In genomic region chr4:83316459-83317170, GRCh38 we compare ENCODE assay signal across 24 cellular contexts. TPM values are rescaled to one million over a fixed set of nuclear protein-coding genes. Genes with fewer than 3 reads are reported as not detected.
DNase-seq lines count a peak whose midpoint lies in the region; ATAC-seq, FAIRE-seq and TF ChIP-seq lines count a peak whose summit lies in the region.
"Had no signal": no experiment of that assay in that cellular context is flagged by ENCODE, and none has a peak within 500 bp of the region (broad histone marks: within the 10 kb centered on the region; RNA-seq: fewer than 3 reads in every experiment).

No MANE protein-coding gene starts in this region.

- no peak overlapping the region for H3K4me3 ChIP-seq in right atrium auricular region
- H3K4me3 ChIP-seq in upper lobe of left lung: no peak overlapping the region
- H3K4me3 ChIP-seq in small intestine (ENCODE audit: low read depth in 1 of 2, low read length in 2 of 2): no peak overlapping the region
- H3K4me3 ChIP-seq: psoas muscle, transverse colon had no signal

- 76 to 80% methylated on average over 13 of the region's 13 CpGs for WGBS in upper lobe of left lung, 2 donors
- 84 to 88% (median 85%) methylated on average over 12 to 13 of the region's 13 CpGs for WGBS in small intestine, 3 donors

- H3K27me3 ChIP-seq in right atrium auricular region: no peaks in the 10 kb centered on the region
- H3K27me3 ChIP-seq in upper lobe of left lung: no peaks in the 10 kb centered on the region
- H3K27me3 ChIP-seq in small intestine (ENCODE audit: control insufficient read depth in 2 of 2, insufficient read depth in 2 of 2, low read length in 2 of 2): no peaks in the 10 kb centered on the region
- H3K27me3 ChIP-seq: transverse colon had no signal

- H3K4me1 ChIP-seq in right atrium auricular region (no peaks in the 10 kb centered on the region), upper lobe of left lung (peaks cover 0 to 2% (median 0%) of the 10 kb centered on the region in 4 donors), small intestine (ENCODE audit: control insufficient read depth in 2 of 2, insufficient read depth in 1 of 2, low read depth in 1 of 2, low read length in 1 of 2) (no peaks in the 10 kb centered on the region)
- H3K4me1 ChIP-seq: psoas muscle, transverse colon had no signal

- no peak for ATAC-seq in Right ventricle myocardium inferior
- ATAC-seq in esophagus mucosa: peak; percentile 99
- peak; percentile 65 to 70 for ATAC-seq in upper lobe of left lung (ENCODE audit: low FRiP score in 2 of 2)
- no peak for ATAC-seq in GM18502 (IDR thresholded peaks at IDR 0.05; ENCODE audit: poor library complexity, unreplicated experiment)
- no peak for ATAC-seq in HG03378 (IDR thresholded peaks at IDR 0.05; ENCODE audit: unreplicated experiment)
- ATAC-seq: activated CD8-positive, alpha-beta T cell treated with anti-CD3 and anti-CD28 coated beads, Interleukin-2, amount 10 ng/mL, durations not matched to agents 7 days and 5 days; activated T-cell treated with anti-CD3 and anti-CD28 coated beads, Interleukin-2, amount 50 U/mL, for 72 hours; naive thymus-derived CD8-positive, alpha-beta T cell; Panc1; psoas muscle; WTC11 had no signal

- no peak for TF ChIP-seq EP300 in upper lobe of left lung (IDR thresholded peaks at IDR 0.05)

- H3K36me3 ChIP-seq in right atrium auricular region (no peaks in the 10 kb centered on the region), upper lobe of left lung (no peaks in the 10 kb centered on the region), small intestine (ENCODE audit: control insufficient read depth in 2 of 2, insufficient read depth in 2 of 2, low read length in 2 of 2) (no peaks in the 10 kb centered on the region)
- H3K36me3 ChIP-seq: transverse colon had no signal

- intact Hi-C loops in Right ventricle myocardium inferior (cut with DNase I): no loop called here

- no peak for FAIRE-seq in small intestine (lab: Jason Lieb, UNC)

- H3K9me3 ChIP-seq in right atrium auricular region (no peaks in the 10 kb centered on the region), upper lobe of left lung (no peaks in the 10 kb centered on the region), small intestine (ENCODE audit: control insufficient read depth, low read depth) (no peaks in the 10 kb centered on the region)
- H3K9me3 ChIP-seq: psoas muscle, transverse colon had no signal

- TF ChIP-seq POLR2A in upper lobe of left lung (IDR thresholded peaks at IDR 0.05): no peak

- peak; percentile 75 for DNase-seq in Right ventricle myocardium inferior (ENCODE audit: missing footprints)
- no peak for DNase-seq in right atrium auricular region (ENCODE audit: low spot score)
- DNase-seq in SIG-M5 (lab: John Stamatoyannopoulos, UW): peak; percentile 62
- DNase-seq in upper lobe of left lung: peak; percentile 26 to 44
- DNase-seq in small intestine: no peak
- DNase-seq: 8988T; activated CD8-positive, alpha-beta T cell treated with anti-CD3 and anti-CD28 coated beads, Interleukin-2, amount 10 ng/mL, durations not matched to agents 7 days and 5 days; activated naive CD8-positive, alpha-beta T cell treated with anti-CD3 and anti-CD28 coated beads, Interleukin-2, amount 10 ng/mL, durations not matched to agents 7 days and 5 days; activated T-cell treated with anti-CD3 and anti-CD28 coated beads, Interleukin-2, amount 50 U/mL, for 72 hours; C1 segment of cervical spinal cord; DMS53; erythroblast; naive thymus-derived CD8-positive, alpha-beta T cell; NCI-H2029; NCI-H524 treated with DMSO at 0.1 percent for 48 hours; psoas muscle; stimulated activated CD4-positive, alpha-beta T cell treated with anti-CD3 and anti-CD28 coated beads, Interleukin-15, amount 100 ng/mL, for 24 hours; stimulated activated naive CD4-positive, alpha-beta T cell; transverse colon had no signal

- TF ChIP-seq CTCF in right atrium auricular region (IDR thresholded peaks at IDR 0.05) (no peak), upper lobe of left lung (IDR thresholded peaks at IDR 0.05) (no peak)

- H3K27ac ChIP-seq in right atrium auricular region (no peak overlapping the region), upper lobe of left lung (peak overlapping the region in 3 of 4 donors; percentile 27 to 57 (median 34)), small intestine (ENCODE audit: low read depth in 1 of 2, low read length in 1 of 2) (no peak overlapping the region)
- H3K27ac ChIP-seq: psoas muscle, transverse colon had no signal

RNA-seq across cellular contexts. Expression of gene HPSE, which starts 18.0 kb away (rescaled TPM):
- total RNA-seq in Right ventricle myocardium inferior: 1.8 TPM
- 1 to 10 TPM; 1.0 to 3.4 TPM for total RNA-seq in right atrium auricular region
- 15.4 TPM for total RNA-seq in esophagus mucosa
- total RNA-seq in upper lobe of left lung: 1 to 10 TPM; 2.1 to 9.1 (median 5.2) TPM
- polyA plus RNA-seq in small intestine: 1 to 10 TPM in 2 of 3 donors, under 1 TPM in 1; 0.45 to 2.5 (median 1.4) TPM

RNA-seq across cellular contexts. Expression of gene COQ2, which starts 32.0 kb away (rescaled TPM):
- total RNA-seq in Right ventricle myocardium inferior: 27.3 TPM
- 10 to 100 TPM; 12.0 to 15.1 TPM for total RNA-seq in right atrium auricular region
- total RNA-seq in esophagus mucosa: 16.7 TPM
- total RNA-seq in upper lobe of left lung: 10 to 100 TPM in 5 of 6 donors, 1 to 10 TPM in 1; 8.8 to 18.8 (median 15.1) TPM
- 10 to 100 TPM in 1 of 3 donors, 1 to 10 TPM in 2; 6.3 to 21.7 (median 7.0) TPM for polyA plus RNA-seq in small intestine

Comparison
In these comparisons a context has a peak if more than half of its experiments do, and no peak if none do; other contexts are left out.
1. DNase-seq: peak in Right ventricle myocardium inferior (single experiment), SIG-M5 (single experiment) and upper lobe of left lung (2 of 2); none in right atrium auricular region (single experiment) and small intestine (single experiment).
2. ATAC-seq: peak in esophagus mucosa (single experiment) and upper lobe of left lung (2 of 2); none in Right ventricle myocardium inferior (single experiment), GM18502 (single experiment) and HG03378 (single experiment).
3. H3K27ac ChIP-seq: peak in upper lobe of left lung (3 of 4); none in right atrium auricular region (0 of 2) and small intestine (0 of 2).